Comparison of ENCODE assay signal across 1 cellular context in genomic region chr11:67301951-67302516, GRCh38.
A peak's percentile ranks its signal among the peaks of the same experiment; 100 is the strongest.
TF ChIP-seq lines count a peak whose summit lies in the region.

No MANE protein-coding gene starts in this region.

TF ChIP-seq in HepG2, 621 proteins besides CTCF, POLR2A, EP300 and RAD21:
- TF ChIP-seq ZNF788 (CRISPR knock-in tag; IDR thresholded peaks at IDR 0.05; ENCODE audit: borderline replicate concordance) = no peak
- peak; percentile 6 for TF ChIP-seq RBM39 (IDR thresholded peaks at IDR 0.05; ENCODE audit: low read depth, low read length, poor library complexity, severe bottlenecking)
- TF ChIP-seq ZGPAT (CRISPR knock-in tag; IDR thresholded peaks at IDR 0.05) = no peak
- TF ChIP-seq ZNF232 (CRISPR knock-in tag; IDR thresholded peaks at IDR 0.05; ENCODE audit: borderline replicate concordance) = no peak
- no peak for TF ChIP-seq ZNF451 (CRISPR knock-in tag; IDR thresholded peaks at IDR 0.05)
- no peak for TF ChIP-seq HMG20B (CRISPR knock-in tag; conservative IDR thresholded peaks at IDR 0.05)
- TF ChIP-seq E2F1 (CRISPR knock-in tag; IDR thresholded peaks at IDR 0.05) = no peak
- TF ChIP-seq NCOA1 (CRISPR knock-in tag; IDR thresholded peaks at IDR 0.05) = no peak
- TF ChIP-seq ZNF720 (CRISPR knock-in tag; IDR thresholded peaks at IDR 0.05) = no peak
